ENCODE assay signal across 8 cellular contexts in genomic region chr1:54764132-54764921, GRCh38. TPM values are rescaled to one million over a fixed set of nuclear protein-coding genes. Genes with fewer than 3 reads are reported as not detected.
DNase-seq lines count a peak whose midpoint lies in the region; ATAC-seq and TF ChIP-seq lines count a peak whose summit lies in the region.

Gene PARS2 (minus strand): TSS chr1:54764523. CDS start chr1:54759161, 5,362 bp downstream.

- peak within 1 kb of the TSS; percentile 91; the same call in 1 of the 2 replicates for H2AFZ ChIP-seq in GM23338
- H2AFZ ChIP-seq in fibroblast of lung (ENCODE audit: low read length): peak within 1 kb of the TSS; percentile 92

- no peaks in the 10 kb centered on the region for H3K9me2 ChIP-seq in GM23338 (ENCODE audit: insufficient read depth)

- H4K20me1 ChIP-seq in GM23338 (replicated peaks; ENCODE audit: insufficient read depth): no peaks in the 10 kb centered on the region
- no peaks in the 10 kb centered on the region for H4K20me1 ChIP-seq in fibroblast of lung (ENCODE audit: control insufficient read depth, extremely low read depth, insufficient read depth, low read length)

- H3K4me1 ChIP-seq in GM23338 (ENCODE audit: insufficient read depth) (peaks cover 9% of the 10 kb centered on the region), fibroblast of lung (ENCODE audit: control insufficient read depth, extremely low read depth, insufficient read depth, low read length) (no peaks in the 10 kb centered on the region)

- H3K4me3 Mint-ChIP-seq in GM23338: peak within 1 kb of the TSS; percentile 94
- H3K4me3 Mint-ChIP-seq in naive B cell: peak within 1 kb of the TSS; percentile 94 to 98 (median 96)
- H3K4me3 Mint-ChIP-seq in stimulated activated effector memory CD8-positive, alpha-beta T cell treated with anti-CD3 and anti-CD28 coated beads, Interleukin-12 subunit alpha, Interleukin-12 subunit beta, amount 100 ng/mL, for 72 hours: peak within 1 kb of the TSS; percentile 86

- no peaks in the 10 kb centered on the region for H3K27me3 ChIP-seq in GM23338 (ENCODE audit: insufficient read depth)
- H3K27me3 ChIP-seq in fibroblast of lung (ENCODE audit: control insufficient read depth, insufficient read depth, low read length): no peaks in the 10 kb centered on the region

- H3K27ac ChIP-seq in GM23338 (ENCODE audit: low read depth) (peak within 1 kb of the TSS; percentile 71; the same call in 1 of the 2 replicates), fibroblast of lung (ENCODE audit: insufficient read depth, low read length) (peak within 1 kb of the TSS; percentile 82)

- 0 out of 2 replicates have a peak, but pooled peaks cover 3% of the 10 kb centered on the region for H3F3A ChIP-seq in GM23338 (replicated peaks; ENCODE audit: low read depth)

- H3K27me3 Mint-ChIP-seq in GM23338 (ENCODE audit: insufficient read depth, low read depth, poor library complexity) (peaks cover 7% of the 10 kb centered on the region), naive B cell (peaks cover 0 to 15% (median 3%) of the 10 kb centered on the region in 3 donors)

- peak; percentile 94 for ATAC-seq in GM23338
- peak; percentile 92 to 93 for ATAC-seq in naive B cell (ENCODE audit: low read depth in 2 of 2)
- peak; percentile 97 for ATAC-seq in stimulated activated effector memory CD8-positive, alpha-beta T cell treated with anti-CD3 and anti-CD28 coated beads, Interleukin-12 subunit alpha, Interleukin-12 subunit beta, amount 100 ng/mL, for 72 hours

- peak within 1 kb of the TSS; percentile 71 for H3K9ac ChIP-seq in fibroblast of lung (ENCODE audit: insufficient read depth, low read length)

- no peaks in the 10 kb centered on the region for H3K36me3 ChIP-seq in GM23338 (ENCODE audit: insufficient read depth)
- no peaks in the 10 kb centered on the region for H3K36me3 ChIP-seq in fibroblast of lung (ENCODE audit: control insufficient read depth, insufficient read depth, low read length)

- peak within 1 kb of the TSS; percentile 93 for H3K4me3 ChIP-seq in GM23338
- peak within 1 kb of the TSS; percentile 75 to 90 (median 86) for H3K4me3 ChIP-seq in fibroblast of lung (replicated peaks in 1 of 4; ENCODE audit: control extremely low read depth in 1 of 4, insufficient read depth in 1 of 4, low read depth in 3 of 4, low read length in 4 of 4)

- H3K27ac Mint-ChIP-seq in GM23338 (peak within 1 kb of the TSS; percentile 95), naive B cell (peak within 1 kb of the TSS; percentile 78 to 99 (median 92))
- peak within 1 kb of the TSS; percentile 95 for H3K27ac Mint-ChIP-seq in stimulated activated effector memory CD8-positive, alpha-beta T cell treated with anti-CD3 and anti-CD28 coated beads, Interleukin-12 subunit alpha, Interleukin-12 subunit beta, amount 100 ng/mL, for 72 hours

- H3K4me1 Mint-ChIP-seq in GM23338 (peaks cover 28% of the 10 kb centered on the region), naive B cell (peaks cover 18 to 29% (median 22%) of the 10 kb centered on the region in 3 donors)
- H3K4me1 Mint-ChIP-seq in stimulated activated effector memory CD8-positive, alpha-beta T cell treated with anti-CD3 and anti-CD28 coated beads, Interleukin-12 subunit alpha, Interleukin-12 subunit beta, amount 100 ng/mL, for 72 hours: peaks cover 22% of the 10 kb centered on the region

- TF ChIP-seq CTCF in GM23338 (conservative IDR thresholded peaks at IDR 0.05; ENCODE audit: low read depth in 2 of 2) (no peak), fibroblast of lung (conservative IDR thresholded peaks at IDR 0.05 in 1 of 2, IDR thresholded peaks at IDR 0.05 in 1 of 2; ENCODE audit: low read depth in 1 of 2, low read length in 2 of 2) (no peak)

- H3K79me2 ChIP-seq in GM23338 (replicated peaks; ENCODE audit: insufficient read depth) (peaks cover 25% of the 10 kb centered on the region), fibroblast of lung (ENCODE audit: control insufficient read depth, insufficient read depth, low read length) (no peaks in the 10 kb centered on the region)

- DNase-seq in Daoy (ENCODE audit: low read depth) (peak; percentile 99), GM23338 (ENCODE audit: low spot score) (peak; percentile 100), Kasumi-1 (lab: John Stamatoyannopoulos, UW) (peak; percentile 99 to 100), RKO (ENCODE audit: low spot score) (peak; percentile 100), fibroblast of lung (ENCODE audit: low read depth in 2 of 2) (peak; percentile 100), naive B cell (peak; percentile 97)
- peak; percentile 85 to 94 for DNase-seq in activated T-helper 1 cell treated with anti-CD3 and anti-CD28 coated beads, Interleukin-2, amount 50 U/mL, for 16 hours (ENCODE audit: low read depth in 1 of 2, low spot score in 1 of 2)
- DNase-seq in stimulated activated effector memory CD8-positive, alpha-beta T cell treated with anti-CD3 and anti-CD28 coated beads, Interleukin-12 subunit alpha, Interleukin-12 subunit beta, amount 100 ng/mL, for 72 hours (ENCODE audit: low spot score in 2 of 2): peak; percentile 90 to 97

- H3K9me3 Mint-ChIP-seq in GM23338 (no peaks in the 10 kb centered on the region; the same call in 2 of the 3 replicates), naive B cell (no peaks in the 10 kb centered on the region)
- no peaks in the 10 kb centered on the region for H3K9me3 Mint-ChIP-seq in stimulated activated effector memory CD8-positive, alpha-beta T cell treated with anti-CD3 and anti-CD28 coated beads, Interleukin-12 subunit alpha, Interleukin-12 subunit beta, amount 100 ng/mL, for 72 hours

- H3K36me3 Mint-ChIP-seq in GM23338 (ENCODE audit: low read depth) (no peaks in the 10 kb centered on the region), naive B cell (no peaks in the 10 kb centered on the region)
- H3K36me3 Mint-ChIP-seq in stimulated activated effector memory CD8-positive, alpha-beta T cell treated with anti-CD3 and anti-CD28 coated beads, Interleukin-12 subunit alpha, Interleukin-12 subunit beta, amount 100 ng/mL, for 72 hours: peaks cover 13% of the 10 kb centered on the region

- no peaks in the 10 kb centered on the region for H3K9me3 ChIP-seq in fibroblast of lung (ENCODE audit: control insufficient read depth, insufficient read depth, low read depth, low read length)

- H3K4me2 ChIP-seq in GM23338 (peak within 1 kb of the TSS; percentile 90), fibroblast of lung (ENCODE audit: extremely low read depth, insufficient read depth, low read length) (peak within 1 kb of the TSS; percentile 100)

TF ChIP-seq in GM23338, 12 proteins besides CTCF, POLR2A, EP300 and RAD21 (continues in another document):
- TF ChIP-seq NANOG (IDR thresholded peaks at IDR 0.05; ENCODE audit: borderline replicate concordance): no peak
- no peak for TF ChIP-seq JUNB (IDR thresholded peaks at IDR 0.05; ENCODE audit: unreplicated experiment)
- no peak for TF ChIP-seq STAT1 (IDR thresholded peaks at IDR 0.05; ENCODE audit: unreplicated experiment)
- TF ChIP-seq EZH2 (IDR thresholded peaks at IDR 0.05; ENCODE audit: low read depth, unreplicated experiment): no peak

RNA-seq across cellular contexts. Expression of gene PARS2, which starts in this region (rescaled TPM):
- total RNA-seq in Daoy (2014; rRNA removed; shearing (Covaris generic)): 5.8 and 7.3 TPM in 2 replicates
- total RNA-seq in GM23338 (2014; rRNA removed; shearing (Covaris generic)): 13.6 and 14.8 TPM in 2 replicates
- polyA plus RNA-seq in GM23338 (2016; fragmentation: Nextera tagmentation; extraction: Ambion mirVana) (5.9 and 6.5 TPM in 2 replicates), fibroblast of lung (3.4 TPM in 2 replicates), naive B cell (ENCODE audit: low read depth in 6 of 6) (1 to 10 TPM in 5 of 6 donors, not detected in 1; 1.9 to 3.7 (median 3.3) TPM)
- 4.4 and 5.4 TPM in 2 replicates for total RNA-seq in fibroblast of lung
- polyA plus RNA-seq in fibroblast of lung (2012): 2.9 and 3.6 TPM in 2 replicates
- polyA minus RNA-seq in fibroblast of lung (ENCODE audit: low replicate concordance): 7.0 and 9.9 TPM in 2 replicates

Comparison
In these comparisons a context has a peak if more than half of its experiments do, and no peak if none do; other contexts are left out.
1. Peak in every context shown above with its lines: DNase-seq, ATAC-seq, H3K4me3 ChIP-seq and H3K27ac ChIP-seq.